Comparison of ENCODE assay signal across 17 cellular contexts in the genomic region with DNA sequence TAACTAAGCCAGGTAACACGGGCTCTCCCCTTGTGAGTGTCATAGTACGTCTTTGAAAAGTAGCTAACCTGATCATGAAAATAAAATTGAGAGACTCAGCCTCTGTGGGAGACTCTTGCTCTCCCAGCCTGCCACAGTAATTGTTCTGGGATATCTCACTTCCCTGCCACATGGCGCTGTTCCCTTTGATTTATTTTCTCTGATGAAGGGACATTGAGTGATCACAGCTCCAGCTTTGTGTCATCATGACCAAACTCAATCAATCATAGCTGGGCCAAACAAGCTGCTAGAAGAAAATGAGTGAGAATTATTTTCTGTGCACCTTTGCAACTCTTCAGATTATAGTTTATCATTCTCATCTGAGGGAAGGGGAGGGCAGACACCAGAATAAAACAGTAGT.
A peak's percentile ranks its signal among the peaks of the same experiment; 100 is the strongest.
DNase-seq lines count a peak whose midpoint lies in the region; ATAC-seq, FAIRE-seq and TF ChIP-seq lines count a peak whose summit lies in the region.
"Had no signal": no experiment of that assay in that cellular context is flagged by ENCODE, and none has a peak within 500 bp of the region (broad histone marks: within the 10 kb centered on the region; RNA-seq: fewer than 3 reads in every experiment).

No MANE protein-coding gene starts in this region.

- peak overlapping the region; percentile 88 for H2BK120ac ChIP-seq in mesendoderm (ENCODE audit: low read depth, low read length)

- no peak overlapping the region for H3K4me3 Mint-ChIP-seq in activated T-cell treated with anti-CD3 and anti-CD28 coated beads, Interleukin-2, amount 50 U/mL, for 4 hours
- H3K4me3 Mint-ChIP-seq: CD14-positive monocyte; CD8-positive, alpha-beta T cell had no signal

- POLR2A ChIA-PET in HEK293T (lab: Yijun Ruan, JAX) (no interaction called here), PC-9 (lab: Charles Lee; ENCODE audit: unreplicated experiment) (no interaction called here), HepG2 (lab: Yijun Ruan, JAX) (no interaction called here)

- H3K9me3 Mint-ChIP-seq in activated T-cell treated with anti-CD3 and anti-CD28 coated beads, Interleukin-2, amount 50 U/mL, for 4 hours, result no peaks in the 10 kb centered on the region
- H3K9me3 Mint-ChIP-seq: CD8-positive, alpha-beta T cell had no signal

- CTCF ChIA-PET in HEK293T (lab: Yijun Ruan, JAX), result no interaction called here
- CTCF ChIA-PET in PC-9 (lab: Charles Lee), result no interaction called here
- CTCF ChIA-PET in HepG2 (lab: Yijun Ruan, JAX; ENCODE audit: low intra/inter-chr PET ratio, low total read pairs), result no interaction called here

- no peaks in the 10 kb centered on the region for H4K20me1 ChIP-seq in PC-9 (ENCODE audit: insufficient read depth)
- H4K20me1 ChIP-seq in HepG2 (ENCODE audit: insufficient read depth, low read length), result no peaks in the 10 kb centered on the region

- FAIRE-seq in HepG2 (lab: Jason Lieb, UNC), result no peak
- FAIRE-seq: A549, GM19239, HTR-8/SVneo had no signal

- TF ChIP-seq RAD21 in HepG2 (CRISPR knock-in tag; IDR thresholded peaks at IDR 0.05), result no peak

- peak overlapping the region; percentile 13 for H2BK15ac ChIP-seq in mesendoderm (replicated peaks; ENCODE audit: low read depth)

- no peaks in the 10 kb centered on the region for H3K79me2 ChIP-seq in PC-9 (ENCODE audit: low read depth)
- no peaks in the 10 kb centered on the region for H3K79me2 ChIP-seq in mesendoderm (ENCODE audit: control insufficient read depth, insufficient read depth, low read length)
- H3K79me2 ChIP-seq in HepG2 (ENCODE audit: insufficient read depth, low read length), result no peaks in the 10 kb centered on the region

- no peaks in the 10 kb centered on the region for H3K79me1 ChIP-seq in mesendoderm (ENCODE audit: low read length)

- H3K36me3 ChIP-seq in PC-9 (ENCODE audit: low read depth), result no peaks in the 10 kb centered on the region
- H3K36me3 ChIP-seq in mesendoderm (ENCODE audit: control insufficient read depth, insufficient read depth, low read length), result no peaks in the 10 kb centered on the region
- no peaks in the 10 kb centered on the region for H3K36me3 ChIP-seq in HepG2 (replicated peaks in 1 of 2; ENCODE audit: control insufficient read depth in 1 of 2, insufficient read depth in 2 of 2, low read length in 2 of 2)

- no TSS peak for BruUV-seq in PC-9 (replicated peaks; lab: Mats Ljungman, UMichigan)
- no TSS peak for BruUV-seq in HepG2 (replicated peaks; lab: Mats Ljungman, UMichigan)

- H2BK5ac ChIP-seq in mesendoderm (ENCODE audit: low read length), result no peak overlapping the region

- peak overlapping the region; percentile 48; the same call in 1 of the 2 replicates for H2AFZ ChIP-seq in PC-9
- H2AFZ ChIP-seq in HepG2 (ENCODE audit: low read length), result no peak overlapping the region

- H3K4me2 ChIP-seq in PC-9, result no peak overlapping the region
- H3K4me2 ChIP-seq in mesendoderm (ENCODE audit: low read length), result no peak overlapping the region
- H3K4me2 ChIP-seq in HepG2 (ENCODE audit: low read depth, low read length), result no peak overlapping the region
- H3K4me2 ChIP-seq: A549 had no signal

- no peaks in the 10 kb centered on the region for H3K4me1 Mint-ChIP-seq in activated T-cell treated with anti-CD3 and anti-CD28 coated beads, Interleukin-2, amount 50 U/mL, for 4 hours (ENCODE audit: low read depth)
- H3K4me1 Mint-ChIP-seq: CD14-positive monocyte had no signal

- in situ Hi-C loops in HepG2 (cut with HindIII; ENCODE audit: extremely low pct_ligation_motif_present, low pct_unique_long_range_greater_than_20kb), result no loop called here

- H3K9me2 ChIP-seq in PC-9 (ENCODE audit: insufficient read depth), result no peaks in the 10 kb centered on the region

- no peak overlapping the region for H2AK5ac ChIP-seq in mesendoderm (ENCODE audit: low read length)

- intact Hi-C loops in PC-9 (cut with micrococcal nuclease; ENCODE audit: unreplicated experiment), result no loop called here
- intact Hi-C loops in HepG2 (cut with micrococcal nuclease; ENCODE audit: unreplicated experiment), result no loop called here
- intact Hi-C loops in lower leg skin (cut with DNase I; ENCODE audit: low total_unique reads), result no loop called here

- H3K9ac ChIP-seq in mesendoderm (ENCODE audit: low read length) (no peak overlapping the region), HepG2 (ENCODE audit: insufficient read depth, low read depth, low read length) (no peak overlapping the region)

- H3K23ac ChIP-seq in mesendoderm (ENCODE audit: low read length), result no peak overlapping the region

- peak overlapping the region; percentile 81 for H3K4ac ChIP-seq in mesendoderm (ENCODE audit: low read depth, low read length)

- H4K5ac ChIP-seq in mesendoderm (ENCODE audit: low read length), result no peak overlapping the region

- H3K27me3 ChIP-seq in PC-9 (ENCODE audit: insufficient read depth, low read depth) (no peaks in the 10 kb centered on the region), mesendoderm (ENCODE audit: insufficient read depth, low read length, poor library complexity) (no peaks in the 10 kb centered on the region), HepG2 (ENCODE audit: control insufficient read depth in 1 of 2, insufficient read depth in 2 of 2, low read length in 2 of 2) (no peaks in the 10 kb centered on the region)

- no peak for TF ChIP-seq EP300 in HepG2 (IDR thresholded peaks at IDR 0.05; ENCODE audit: low read depth in 2 of 2, low read length in 2 of 2)
- TF ChIP-seq EP300 in HepG2 (CRISPR knock-in tag; IDR thresholded peaks at IDR 0.05; ENCODE audit: borderline replicate concordance), result no peak

- H3K9me3 ChIP-seq in PC-9 (ENCODE audit: insufficient read depth, low read depth) (no peaks in the 10 kb centered on the region), HepG2 (ENCODE audit: low read length) (no peaks in the 10 kb centered on the region)
- H3K9me3 ChIP-seq: A549 had no signal

- no peaks in the 10 kb centered on the region for H3K27me3 Mint-ChIP-seq in activated T-cell treated with anti-CD3 and anti-CD28 coated beads, Interleukin-2, amount 50 U/mL, for 4 hours (ENCODE audit: low read depth)

- TF ChIP-seq POLR2A in HepG2 (IDR thresholded peaks at IDR 0.05; ENCODE audit: insufficient read depth in 1 of 2, low read depth in 2 of 2, low read length in 2 of 2) (no peak), lower leg skin (IDR thresholded peaks at IDR 0.05) (no peak)

- H3K4me1 ChIP-seq in PC-9 (replicated peaks; ENCODE audit: insufficient read depth) (no peaks in the 10 kb centered on the region), mesendoderm (ENCODE audit: control insufficient read depth, low read depth, low read length) (no peaks in the 10 kb centered on the region), HepG2 (ENCODE audit: insufficient read depth, low read length) (no peaks in the 10 kb centered on the region)
- H3K4me1 ChIP-seq: A549 had no signal

- H3K4me3 ChIP-seq in PC-9 (no peak overlapping the region), mesendoderm (ENCODE audit: low read length) (no peak overlapping the region), HepG2 (replicated peaks in 1 of 3; ENCODE audit: insufficient read depth in 1 of 3, low read depth in 2 of 3, low read length in 3 of 3) (no peak overlapping the region), lower leg skin (ENCODE audit: low read depth, poor library complexity, severe bottlenecking) (no peak overlapping the region)
- H3K4me3 ChIP-seq: A549 had no signal

- no peak for ATAC-seq in HepG2
- ATAC-seq in activated T-cell treated with anti-CD3 and anti-CD28 coated beads, Interleukin-2, amount 50 U/mL, for 4 hours, result no peak
- ATAC-seq: A549; CD8-positive, alpha-beta T cell had no signal

- no peak overlapping the region for H3K27ac ChIP-seq in PC-9
- no peak overlapping the region for H3K27ac ChIP-seq in mesendoderm (ENCODE audit: low read depth, low read length)
- H3K27ac ChIP-seq in HepG2 (ENCODE audit: extremely low read length, insufficient read depth, low read length), result no peak overlapping the region
- H3K27ac ChIP-seq: A549 had no signal

- no peak for DNase-seq in HEK293T (ENCODE audit: extremely low spot score)
- DNase-seq in PC-9, result no peak
- DNase-seq in amniotic epithelial cell (ENCODE audit: low read depth), result peak; percentile 48
- no peak for DNase-seq in mesendoderm
- DNase-seq in HepG2 (ENCODE audit: low spot score), result no peak
- DNase-seq in lower leg skin (ENCODE audit: low spot score in 2 of 2), result no peak
- no peak for DNase-seq in activated gamma-delta T cell treated with Interleukin-2 at 50 U/mL for 16 hours
- no peak for DNase-seq in activated T-cell treated with anti-CD3 and anti-CD28 coated beads, Interleukin-2, amount 50 U/mL, for 4 hours
- DNase-seq: CD8-positive, alpha-beta T cell; COR-L47; DND-41; GF-D8; HCEC 1CT had no signal

- no CpG with 5 or more reads among the region's 3 CpGs for WGBS in mesendoderm (ENCODE audit: extremely low coverage, insufficient coverage, low lambda C conversion rate)
- 0% methylated on average over 3 of the region's 3 CpGs for WGBS in HepG2 (ENCODE audit: low lambda C conversion rate)
- WGBS in lower leg skin, 2 donors, result 64 to 65% methylated on average over 3 of the region's 3 CpGs

- H3F3A ChIP-seq in PC-9 (ENCODE audit: insufficient read depth, low read depth), result no peaks in the 10 kb centered on the region

- no peaks in the 10 kb centered on the region for H3K36me3 Mint-ChIP-seq in activated T-cell treated with anti-CD3 and anti-CD28 coated beads, Interleukin-2, amount 50 U/mL, for 4 hours (ENCODE audit: insufficient read depth)
- H3K36me3 Mint-ChIP-seq: CD14-positive monocyte; CD8-positive, alpha-beta T cell had no signal

- no peak overlapping the region for H3K56ac ChIP-seq in mesendoderm (ENCODE audit: low read length)

- peak overlapping the region; percentile 82 for H3K18ac ChIP-seq in mesendoderm (ENCODE audit: low read length)

- TF ChIP-seq CTCF in PC-9 (conservative IDR thresholded peaks at IDR 0.05) (no peak), HepG2 (CRISPR knock-in tag; IDR thresholded peaks at IDR 0.05) (no peak), lower leg skin (IDR thresholded peaks at IDR 0.05) (no peak)

- no peak overlapping the region for H4K8ac ChIP-seq in mesendoderm (ENCODE audit: low read depth, low read length)

TF ChIP-seq in HEK293T, 16 proteins besides CTCF, POLR2A, EP300 and RAD21 (continues in another document):
- no peak for TF ChIP-seq ZNF384 (IDR thresholded peaks at IDR 0.05)

TF ChIP-seq in HepG2, 621 proteins besides CTCF, POLR2A, EP300 and RAD21:
- no peak for TF ChIP-seq BRD4 (CRISPR knock-in tag; IDR thresholded peaks at IDR 0.05)
